ENCODE assay signal across 8 cellular contexts in genomic region chr2:135797497-135798274, GRCh38. TPM values are rescaled to one million over a fixed set of nuclear protein-coding genes. Genes with fewer than 3 reads are reported as not detected.
A peak's percentile ranks its signal among the peaks of the same experiment; 100 is the strongest.
DNase-seq lines count a peak whose midpoint lies in the region; ATAC-seq and TF ChIP-seq lines count a peak whose summit lies in the region.

No MANE protein-coding gene starts in this region.

- H3K27ac ChIP-seq in DOHH2 (ENCODE audit: low read depth, low read length) (no peak overlapping the region), RWPE1 (peak overlapping the region; percentile 39; the same call in 1 of the 2 replicates), testis (no peak overlapping the region)

- H3K4me1 ChIP-seq in DOHH2 (ENCODE audit: control insufficient read depth, low read length) (peaks cover 9% of the 10 kb centered on the region), testis (no peaks in the 10 kb centered on the region)

- POLR2A ChIA-PET in RWPE1 (lab: Yijun Ruan, JAX; ENCODE audit: low non-redundant PET), result no interaction called here

- DNase-seq in RWPE1 (ENCODE audit: low spot score) (peak; percentile 71), fibroblast of the aortic adventitia (ENCODE audit: low read depth) (peak; percentile 74), occipital lobe (lab: John Stamatoyannopoulos, UW) (peak; percentile 36), testis (peak; percentile 89)
- DNase-seq in activated T-helper 1 cell treated with anti-CD3 and anti-CD28 coated beads, Interleukin-2, amount 50 U/mL, for 16 hours (ENCODE audit: low read depth in 1 of 2, low spot score in 1 of 2), result peak; percentile 48 to 55

- H3K4me2 ChIP-seq in DOHH2 (ENCODE audit: low read length), result peak overlapping the region; percentile 4; the same call in 1 of the 2 replicates

- TF ChIP-seq CTCF in DOHH2 (IDR thresholded peaks at IDR 0.05; ENCODE audit: low read depth, low read length, poor library complexity, severe bottlenecking) (peak; percentile 98), LNCAP (IDR thresholded peaks at IDR 0.05) (peak; percentile 90), RWPE1 (conservative IDR thresholded peaks at IDR 0.05; ENCODE audit: low read depth) (peak; percentile 77), fibroblast of the aortic adventitia (IDR thresholded peaks at IDR 0.05; ENCODE audit: insufficient read depth, low read length) (peak; percentile 95), testis (IDR thresholded peaks at IDR 0.05) (peak; percentile 58 to 91 (median 73))

- no peaks in the 10 kb centered on the region for H3K79me2 ChIP-seq in DOHH2 (ENCODE audit: control insufficient read depth, low read length)

- H3K4me3 ChIP-seq in DOHH2 (ENCODE audit: low read length), result no peak overlapping the region
- H3K4me3 ChIP-seq in fibroblast of the aortic adventitia (ENCODE audit: low read depth, low read length), result no peak overlapping the region
- no peak overlapping the region for H3K4me3 ChIP-seq in testis

- H3K9me3 ChIP-seq in DOHH2 (ENCODE audit: control insufficient read depth, insufficient read depth, low read length), result peaks cover 25% of the 10 kb centered on the region
- no peaks in the 10 kb centered on the region for H3K9me3 ChIP-seq in testis

- H3F3A ChIP-seq in DOHH2 (ENCODE audit: control insufficient read depth, insufficient read depth), result no peaks in the 10 kb centered on the region; the same call in 1 of the 2 replicates

- TF ChIP-seq POLR2A in testis (IDR thresholded peaks at IDR 0.05), result no peak

- no peaks in the 10 kb centered on the region for H4K20me1 ChIP-seq in DOHH2 (ENCODE audit: control insufficient read depth, insufficient read depth, low read depth, low read length)

- H3K36me3 ChIP-seq in DOHH2 (ENCODE audit: control insufficient read depth, low read length) (no peaks in the 10 kb centered on the region), testis (ENCODE audit: low read depth, missing control alignments) (no peaks in the 10 kb centered on the region)

- WGBS in testis, 2 donors, result 51 to 55% methylated on average over 21 to 22 of the region's 22 CpGs

- ATAC-seq in GM21786 (IDR thresholded peaks at IDR 0.05; ENCODE audit: unreplicated experiment), result peak; percentile 47

- no peaks in the 10 kb centered on the region for H3K27me3 ChIP-seq in DOHH2 (ENCODE audit: control insufficient read depth, low read length)
- H3K27me3 ChIP-seq in testis, result no peaks in the 10 kb centered on the region

- H3K9me2 ChIP-seq in DOHH2 (replicated peaks; ENCODE audit: control insufficient read depth, low read length), result no peaks in the 10 kb centered on the region

- CTCF ChIA-PET in RWPE1 (lab: Yijun Ruan, JAX), result interaction anchor here (0.6 to 1.4 kb wide), 11 partner anchors 8 to 793 kb away, joined by 3 to 5 read pairs (median 4); no protein-coding TSS in a partner anchor

- intact Hi-C loops in testis (cut with DNase I; ENCODE audit: low total_unique reads), result no loop called here

RNA-seq across cellular contexts. Expression of gene LCT, which starts 39.3 kb away (rescaled TPM):
- total RNA-seq in fibroblast of the aortic adventitia (ENCODE audit: low replicate concordance) (not detected in 2 replicates), occipital lobe (not detected), testis (under 1 TPM; 0.47 to 0.62 TPM)
- 0.22 TPM for polyA plus RNA-seq in testis (ENCODE audit: insufficient read depth, low read depth, low replicate concordance)

RNA-seq across cellular contexts. Expression of gene UBXN4, which starts 56.0 kb away (rescaled TPM):
- 55.1 and 81.8 TPM in 2 replicates for total RNA-seq in fibroblast of the aortic adventitia (ENCODE audit: low replicate concordance)
- 90.8 TPM for total RNA-seq in occipital lobe
- total RNA-seq in testis, result 10 to 100 TPM; 87.7 to 94.0 TPM
- polyA plus RNA-seq in testis (ENCODE audit: insufficient read depth, low read depth, low replicate concordance), result 60.9 TPM

Comparison
In these comparisons a context has a peak if more than half of its experiments do, and no peak if none do; other contexts are left out.
1. DNase-seq: peak in every context shown above with its lines; median percentile 89 in testis; 74 in fibroblast of the aortic adventitia; 71 in RWPE1; 52 in activated T-helper 1 cell treated with anti-CD3 and anti-CD28 coated beads, Interleukin-2, amount 50 U/mL, for 16 hours; 36 in occipital lobe.